In the genomic region with DNA sequence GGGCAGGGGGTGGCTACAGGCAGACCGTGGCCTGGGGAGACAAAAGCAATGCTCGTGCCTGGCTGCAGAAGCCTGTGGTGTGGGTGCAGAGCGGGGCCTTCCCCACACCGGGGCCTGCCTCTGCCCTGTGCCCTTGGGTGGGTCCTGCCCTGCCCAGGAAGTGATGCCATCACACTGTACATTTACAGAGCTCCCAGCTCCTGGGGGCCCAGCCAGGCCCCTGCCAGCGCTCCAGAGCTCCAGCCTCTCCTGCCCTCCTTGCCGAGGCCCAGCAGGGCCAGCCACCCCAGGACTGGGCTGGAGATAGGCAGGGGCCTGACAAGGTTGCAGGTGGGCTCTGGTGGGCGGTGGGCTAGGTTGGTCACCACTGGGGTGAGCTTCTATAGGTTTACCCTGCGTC, we compare ENCODE assay signal across 8 cellular contexts. TPM values are rescaled to one million over a fixed set of nuclear protein-coding genes. Genes with fewer than 3 reads are reported as not detected.
A peak's percentile ranks its signal among the peaks of the same experiment; 100 is the strongest.
DNase-seq lines count a peak whose midpoint lies in the region; ATAC-seq and TF ChIP-seq lines count a peak whose summit lies in the region.
"Had no signal": no experiment of that assay in that cellular context is flagged by ENCODE, and none has a peak within 500 bp of the region (broad histone marks: within the 10 kb centered on the region; RNA-seq: fewer than 3 reads in every experiment).

No MANE protein-coding gene starts in this region.

- H3K9me3 ChIP-seq in right atrium auricular region = no peaks in the 10 kb centered on the region

- DNase-seq in WTC11 (ENCODE audit: low spot score) (no peak), right atrium auricular region (ENCODE audit: low spot score) (no peak), NOMO-1 treated with DMSO at 0.1 percent for 48 hours (lab: John Stamatoyannopoulos, UW; ENCODE audit: unreplicated experiment) (no peak), GDM1 (lab: John Stamatoyannopoulos, UW) (no peak), GM13976 (ENCODE audit: low spot score) (no peak)
- DNase-seq in stimulated activated naive CD8-positive, alpha-beta T cell treated with anti-CD3 and anti-CD28 coated beads, Interleukin-15, amount 100 ng/mL, for 72 hours = peak; percentile 27 to 41

- peak; percentile 20 for ATAC-seq in GM21825 (IDR thresholded peaks at IDR 0.05; ENCODE audit: unreplicated experiment)
- no peak for ATAC-seq in WTC11
- ATAC-seq in stimulated activated naive CD8-positive, alpha-beta T cell treated with anti-CD3 and anti-CD28 coated beads, Interleukin-15, amount 100 ng/mL, for 72 hours = peak; percentile 71

- no peaks in the 10 kb centered on the region for H3K36me3 ChIP-seq in right atrium auricular region

- POLR2A ChIA-PET in WTC11 (lab: Charles Lee) = interaction anchor here (1.4 kb wide), 1 partner anchor 88 kb away, joined by 6 read pairs; no protein-coding TSS in a partner anchor

- H3K27ac Mint-ChIP-seq in WTC11 = no peak overlapping the region
- peak overlapping the region in 1 of 2 donors; percentile 93 for H3K27ac Mint-ChIP-seq in stimulated activated naive CD8-positive, alpha-beta T cell treated with anti-CD3 and anti-CD28 coated beads, Interleukin-15, amount 100 ng/mL, for 72 hours

- peaks cover 3% of the 10 kb centered on the region; the same call in 1 of the 2 replicates for H3K4me1 Mint-ChIP-seq in WTC11
- peaks cover 28% of the 10 kb centered on the region for H3K4me1 Mint-ChIP-seq in stimulated activated naive CD8-positive, alpha-beta T cell treated with anti-CD3 and anti-CD28 coated beads, Interleukin-15, amount 100 ng/mL, for 72 hours

- peaks cover 0 to 20% of the 10 kb centered on the region in 2 donors for H3K4me1 ChIP-seq in right atrium auricular region

- peak overlapping the region; percentile 59; the same call in 1 of the 2 replicates for H3K4me3 Mint-ChIP-seq in WTC11
- peak overlapping the region; percentile 84 to 95 for H3K4me3 Mint-ChIP-seq in stimulated activated naive CD8-positive, alpha-beta T cell treated with anti-CD3 and anti-CD28 coated beads, Interleukin-15, amount 100 ng/mL, for 72 hours

- H3K27me3 ChIP-seq in right atrium auricular region = no peaks in the 10 kb centered on the region

- H3K27ac ChIP-seq in right atrium auricular region = peak overlapping the region; percentile 20 to 81

- H3K36me3 Mint-ChIP-seq in WTC11 = peaks cover 25% of the 10 kb centered on the region

- H3K9me3 Mint-ChIP-seq in WTC11 = peaks cover 29% of the 10 kb centered on the region
- peaks cover 14 to 19% of the 10 kb centered on the region in 2 donors for H3K9me3 Mint-ChIP-seq in stimulated activated naive CD8-positive, alpha-beta T cell treated with anti-CD3 and anti-CD28 coated beads, Interleukin-15, amount 100 ng/mL, for 72 hours

- TF ChIP-seq CTCF in WTC11 (IDR thresholded peaks at IDR 0.05) = no peak
- TF ChIP-seq CTCF in right atrium auricular region (IDR thresholded peaks at IDR 0.05) = no peak
- TF ChIP-seq CTCF in GM13976 (IDR thresholded peaks at IDR 0.05; ENCODE audit: borderline replicate concordance, control extremely low read depth, extremely low read depth, insufficient read depth, missing control alignments) = no peak

- H3K27me3 Mint-ChIP-seq in WTC11 (ENCODE audit: low read depth) = peaks cover 11% of the 10 kb centered on the region
- H3K27me3 Mint-ChIP-seq in stimulated activated naive CD8-positive, alpha-beta T cell treated with anti-CD3 and anti-CD28 coated beads, Interleukin-15, amount 100 ng/mL, for 72 hours = no peaks in the 10 kb centered on the region

- CTCF ChIA-PET in WTC11 (lab: Charles Lee) = interaction anchor here (0.8 to 2.3 kb wide), 3 partner anchors 36 to 284 kb away, joined by 3 to 13 read pairs (median 3); a partner anchor contains a TSS

- peak overlapping the region; percentile 30 to 57 for H3K4me3 ChIP-seq in right atrium auricular region

- in situ Hi-C loops in GM13976 (cut with MboI; ENCODE audit: low sequenced_read_pairs, unreplicated experiment) = no loop called here

TF ChIP-seq in WTC11, 78 proteins besides CTCF, POLR2A, EP300 and RAD21:
- TF ChIP-seq, protein P1, sequence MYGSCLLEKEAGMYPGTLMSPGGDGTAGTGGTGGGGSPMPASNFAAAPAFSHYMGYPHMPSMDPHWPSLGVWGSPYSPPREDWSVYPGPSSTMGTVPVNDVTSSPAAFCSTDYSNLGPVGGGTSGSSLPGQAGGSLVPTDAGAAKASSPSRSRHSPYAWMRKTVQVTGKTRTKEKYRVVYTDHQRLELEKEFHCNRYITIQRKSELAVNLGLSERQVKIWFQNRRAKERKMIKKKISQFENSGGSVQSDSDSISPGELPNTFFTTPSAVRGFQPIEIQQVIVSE (CRISPR knock-in tag; IDR thresholded peaks at IDR 0.05; ENCODE audit: borderline replicate concordance) = no peak

RNA-seq across cellular contexts. Expression of a gene that starts 40.2 kb away (rescaled TPM):
- total RNA-seq in WTC11 (2021) (0.69 to 1.6 TPM (median 1.6 TPM) in 3 replicates), right atrium auricular region (not detected)
- total RNA-seq: LHCN-M2 had no signal

RNA-seq across cellular contexts. Expression of a gene that starts 46.4 kb away (rescaled TPM):
- total RNA-seq in WTC11 (2021) (25.8 to 32.3 TPM (median 31.6 TPM) in 3 replicates), right atrium auricular region (10 to 100 TPM; 29.6 to 41.0 TPM)

Comparison
In these comparisons a context has a peak if more than half of its experiments do, and no peak if none do; other contexts are left out.
1. DNase-seq: peak in stimulated activated naive CD8-positive, alpha-beta T cell treated with anti-CD3 and anti-CD28 coated beads, Interleukin-15, amount 100 ng/mL, for 72 hours (2 of 2); none in WTC11 (single experiment), right atrium auricular region (single experiment), NOMO-1 treated with DMSO at 0.1 percent for 48 hours (single experiment), GDM1 (single experiment) and GM13976 (single experiment).